14 cellular contexts compared by ENCODE assay signal in genomic region chr3:48957006-48957705, GRCh38. TPM values are rescaled to one million over a fixed set of nuclear protein-coding genes. Genes with fewer than 3 reads are reported as not detected.
DNase-seq lines count a peak whose midpoint lies in the region; ATAC-seq and TF ChIP-seq lines count a peak whose summit lies in the region.
"Had no signal": no experiment of that assay in that cellular context is flagged by ENCODE, and none has a peak within 500 bp of the region (broad histone marks: within the 10 kb centered on the region; RNA-seq: fewer than 3 reads in every experiment).

No MANE protein-coding gene starts in this region.

- no peak overlapping the region for H3K23ac ChIP-seq in trophoblast cell (ENCODE audit: low read length)

- no peaks in the 10 kb centered on the region for H3K79me1 ChIP-seq in trophoblast cell (ENCODE audit: low read length)

- no peak overlapping the region for H2AK5ac ChIP-seq in trophoblast cell (ENCODE audit: low read length)

- no peaks in the 10 kb centered on the region for H3K9me3 ChIP-seq in CD8-positive, alpha-beta memory T cell (ENCODE audit: low read length)
- no peaks in the 10 kb centered on the region for H3K9me3 ChIP-seq in trophoblast cell (ENCODE audit: insufficient read depth, low read depth, low read length)
- no peaks in the 10 kb centered on the region for H3K9me3 ChIP-seq in BE2C
- H3K9me3 ChIP-seq: A549, BLaER1 had no signal

- no peak overlapping the region for H3K18ac ChIP-seq in trophoblast cell (ENCODE audit: low read length)

- peaks cover 14 to 19% (median 16%) of the 10 kb centered on the region in 3 donors for H3K4me1 Mint-ChIP-seq in CD8-positive, alpha-beta memory T cell
- peaks cover 17% of the 10 kb centered on the region for H3K4me1 Mint-ChIP-seq in WTC11

- no peak overlapping the region for H2BK12ac ChIP-seq in trophoblast cell (ENCODE audit: low read length)

- H3K4me1 ChIP-seq in CD8-positive, alpha-beta memory T cell (ENCODE audit: insufficient read depth, low read length): no peaks in the 10 kb centered on the region
- peaks cover 0 to 2% of the 10 kb centered on the region in 2 experiments for H3K4me1 ChIP-seq in trophoblast cell (ENCODE audit: control insufficient read depth in 1 of 2, insufficient read depth in 2 of 2, low read length in 2 of 2)
- no peaks in the 10 kb centered on the region for H3K4me1 ChIP-seq in BE2C
- H3K4me1 ChIP-seq: A549 had no signal

- H3K9ac ChIP-seq in trophoblast cell (ENCODE audit: low read length): no peak overlapping the region
- H3K9ac ChIP-seq: BLaER1, GM23248 had no signal

- no peaks in the 10 kb centered on the region for H3K27me3 Mint-ChIP-seq in CD8-positive, alpha-beta memory T cell
- H3K27me3 Mint-ChIP-seq in WTC11 (ENCODE audit: low read depth): no peaks in the 10 kb centered on the region

- H2BK5ac ChIP-seq in trophoblast cell (ENCODE audit: low read depth, low read length, poor library complexity): no peak overlapping the region

- H3K36me3 Mint-ChIP-seq in CD8-positive, alpha-beta memory T cell: peaks cover 0 to 56% (median 8%) of the 10 kb centered on the region in 3 donors
- H3K36me3 Mint-ChIP-seq in WTC11: peaks cover 24% of the 10 kb centered on the region

- no peak overlapping the region for H3K4ac ChIP-seq in trophoblast cell (ENCODE audit: low read depth, low read length)

- H3K9me3 Mint-ChIP-seq in CD8-positive, alpha-beta memory T cell: no peaks in the 10 kb centered on the region
- no peaks in the 10 kb centered on the region for H3K9me3 Mint-ChIP-seq in WTC11

- CTCF ChIA-PET in CD8-positive, alpha-beta memory T cell (lab: Charles Lee): no interaction called here
- CTCF ChIA-PET in WTC11 (lab: Charles Lee): interaction anchor here (1.1 to 1.5 kb wide), 2 partner anchors 65 to 399 kb away, joined by 3 read pairs; partner anchors contain the start of gene NDUFAF3

- no CpG with 5 or more reads among the region's 2 CpGs for WGBS in trophoblast cell (ENCODE audit: extremely low coverage, insufficient coverage, insufficient read length)

- H4K8ac ChIP-seq in trophoblast cell (ENCODE audit: low read depth, low read length): no peak overlapping the region

- H2BK120ac ChIP-seq in trophoblast cell (ENCODE audit: insufficient read depth, low read length, poor library complexity): no peak overlapping the region

- TF ChIP-seq CTCF in WTC11 (IDR thresholded peaks at IDR 0.05) (no peak), BE2C (IDR thresholded peaks at IDR 0.05; ENCODE audit: low read depth, low read length) (no peak)

- no peak overlapping the region for H4K12ac ChIP-seq in trophoblast cell (ENCODE audit: low read depth, low read length)

- POLR2A ChIA-PET in CD8-positive, alpha-beta memory T cell (lab: Charles Lee): no interaction called here
- POLR2A ChIA-PET in WTC11 (lab: Charles Lee): no interaction called here

- no peak overlapping the region for H3K4me3 Mint-ChIP-seq in CD8-positive, alpha-beta memory T cell
- no peak overlapping the region for H3K4me3 Mint-ChIP-seq in WTC11

- H3K36me3 ChIP-seq in CD8-positive, alpha-beta memory T cell (ENCODE audit: insufficient read depth, low read length): peaks cover 4% of the 10 kb centered on the region
- H3K36me3 ChIP-seq in trophoblast cell (ENCODE audit: control insufficient read depth in 1 of 2, insufficient read depth in 2 of 2, low read length in 2 of 2) (peaks cover 14 to 20% of the 10 kb centered on the region in 2 experiments), BE2C (peaks cover 7% of the 10 kb centered on the region)

- no peaks in the 10 kb centered on the region for H3K79me2 ChIP-seq in trophoblast cell (ENCODE audit: control insufficient read depth, insufficient read depth, low read length, poor library complexity)

- peak overlapping the region in 6 of 8 donors; percentile 21 to 69 (median 42) for H3K27ac Mint-ChIP-seq in CD8-positive, alpha-beta memory T cell
- peak overlapping the region; percentile 43; the same call in 1 of the 2 replicates for H3K27ac Mint-ChIP-seq in WTC11

- H3K4me3 ChIP-seq in CD8-positive, alpha-beta memory T cell (ENCODE audit: low read length): no peak overlapping the region
- H3K4me3 ChIP-seq in trophoblast cell (ENCODE audit: low read depth, low read length) (no peak overlapping the region), BE2C (ENCODE audit: low read depth, low read length) (no peak overlapping the region)
- H3K4me3 ChIP-seq: A549, BLaER1, GM23248 had no signal

- H3K27ac ChIP-seq in CD8-positive, alpha-beta memory T cell (ENCODE audit: low read depth, low read length): no peak overlapping the region
- no peak overlapping the region for H3K27ac ChIP-seq in trophoblast cell (ENCODE audit: low read depth, low read length)
- H3K27ac ChIP-seq: A549, BLaER1, GM23248 had no signal

- no peak overlapping the region for H3K14ac ChIP-seq in trophoblast cell (ENCODE audit: low read length)

- H3K27me3 ChIP-seq in CD8-positive, alpha-beta memory T cell (ENCODE audit: insufficient read depth, low read length, poor library complexity, severe bottlenecking): no peaks in the 10 kb centered on the region
- H3K27me3 ChIP-seq in trophoblast cell (ENCODE audit: insufficient read depth, low read length): no peaks in the 10 kb centered on the region
- no peaks in the 10 kb centered on the region for H3K27me3 ChIP-seq in BE2C
- H3K27me3 ChIP-seq: BLaER1 had no signal

- no peak overlapping the region for H4K91ac ChIP-seq in trophoblast cell (ENCODE audit: low read depth, low read length)

- H3K4me2 ChIP-seq in trophoblast cell (ENCODE audit: low read length): no peak overlapping the region
- H3K4me2 ChIP-seq: A549, BLaER1 had no signal

- no peak overlapping the region for H2AFZ ChIP-seq in trophoblast cell (ENCODE audit: insufficient read depth, low read length, poor library complexity)
- H2AFZ ChIP-seq: GM23248 had no signal

- ATAC-seq in WTC11: no peak
- no peak for ATAC-seq in HG02981 (IDR thresholded peaks at IDR 0.05; ENCODE audit: unreplicated experiment)
- ATAC-seq in GM19035 (IDR thresholded peaks at IDR 0.05; ENCODE audit: unreplicated experiment): no peak
- ATAC-seq: A549 had no signal

- DNase-seq in CD8-positive, alpha-beta memory T cell: no peak
- DNase-seq in WTC11 (ENCODE audit: low spot score) (no peak), myocyte (ENCODE audit: low read depth) (peak; percentile 56), trophoblast cell (peak; percentile 33 to 49), KG1 (lab: John Stamatoyannopoulos, UW) (no peak), BE2C (no peak)
- DNase-seq: DMS53, GF-D8, GM23248, H7 had no signal

TF ChIP-seq in WTC11, 78 proteins besides CTCF, POLR2A, EP300 and RAD21 (continues in another document):
- TF ChIP-seq RELA (CRISPR knock-in tag; IDR thresholded peaks at IDR 0.05; ENCODE audit: borderline replicate concordance) (no peak), ZNF219 (CRISPR knock-in tag; IDR thresholded peaks at IDR 0.05; ENCODE audit: borderline replicate concordance) (no peak), ERG (CRISPR knock-in tag; IDR thresholded peaks at IDR 0.05) (no peak), NR1H2 (CRISPR knock-in tag; IDR thresholded peaks at IDR 0.05) (no peak), TCF7 (CRISPR knock-in tag; IDR thresholded peaks at IDR 0.05; ENCODE audit: low read depth) (no peak), ETV6 (CRISPR knock-in tag; IDR thresholded peaks at IDR 0.05) (no peak), E2F1 (CRISPR knock-in tag; IDR thresholded peaks at IDR 0.05) (no peak)

RNA-seq across cellular contexts. Expression of gene P4HTM, which starts 32.9 kb away (rescaled TPM):
- 10 to 100 TPM; 28.6 to 33.0 TPM for total RNA-seq in CD8-positive, alpha-beta memory T cell
- 35.0 TPM for polyA plus RNA-seq in CD8-positive, alpha-beta memory T cell
- total RNA-seq in WTC11 (2021) (21.9 to 28.8 TPM (median 28.2 TPM) in 3 replicates), myocyte (32.8 and 35.9 TPM in 2 replicates)
- polyA plus RNA-seq in myocyte (2012): 26.1 TPM
- 7.1 and 7.2 TPM in 2 replicates for polyA plus RNA-seq in trophoblast cell (2013)
- polyA plus RNA-seq in BE2C (2012; ENCODE audit: insufficient read depth, insufficient read length, low read depth): 18.3 TPM

RNA-seq across cellular contexts. Expression of gene ARIH2, which starts 38.5 kb away (rescaled TPM):
- total RNA-seq in CD8-positive, alpha-beta memory T cell: 100 to 1,000 TPM; 117 to 123 TPM
- 126 TPM for polyA plus RNA-seq in CD8-positive, alpha-beta memory T cell
- total RNA-seq in WTC11 (2021): 86.2 to 134 TPM (median 95.1 TPM) in 3 replicates
- total RNA-seq in myocyte: 87.2 and 88.5 TPM in 2 replicates
- polyA plus RNA-seq in myocyte (2012): 76.8 TPM
- 50.1 and 52.1 TPM in 2 replicates for polyA plus RNA-seq in trophoblast cell (2013)
- polyA plus RNA-seq in BE2C (2012; ENCODE audit: insufficient read depth, insufficient read length, low read depth): 75.8 TPM

RNA-seq across cellular contexts. Expression of gene WDR6, which starts 50.0 kb away (rescaled TPM):
- total RNA-seq in CD8-positive, alpha-beta memory T cell: 100 to 1,000 TPM; 158 to 167 TPM
- polyA plus RNA-seq in CD8-positive, alpha-beta memory T cell: 82.9 TPM
- 204 to 213 TPM (median 209 TPM) in 3 replicates for total RNA-seq in WTC11 (2021)
- 86.8 and 95.5 TPM in 2 replicates for total RNA-seq in myocyte
- polyA plus RNA-seq in myocyte (2012): 115 TPM
- polyA plus RNA-seq in trophoblast cell (2013): 72.0 and 72.8 TPM in 2 replicates
- 203 TPM for polyA plus RNA-seq in BE2C (2012; ENCODE audit: insufficient read depth, insufficient read length, low read depth)

RNA-seq across cellular contexts. Expression of gene SLC25A20, which starts 58.5 kb away (rescaled TPM):
- 10 to 100 TPM; 29.1 to 31.5 TPM for total RNA-seq in CD8-positive, alpha-beta memory T cell
- 40.1 TPM for polyA plus RNA-seq in CD8-positive, alpha-beta memory T cell
- total RNA-seq in WTC11 (2021): 3.9 to 6.3 TPM (median 4.9 TPM) in 3 replicates
- 23.7 and 37.9 TPM in 2 replicates for total RNA-seq in myocyte
- polyA plus RNA-seq in myocyte (2012): 30.2 TPM
- polyA plus RNA-seq in trophoblast cell (2013): 5.4 and 6.0 TPM in 2 replicates
- 17.8 TPM for polyA plus RNA-seq in BE2C (2012; ENCODE audit: insufficient read depth, insufficient read length, low read depth)

Comparison
In these comparisons a context has a peak if more than half of its experiments do, and no peak if none do; other contexts are left out.
1. DNase-seq: peak in myocyte (single experiment) and trophoblast cell (2 of 2); none in CD8-positive, alpha-beta memory T cell (0 of 5), WTC11 (single experiment), KG1 (single experiment) and BE2C (single experiment).